19 cellular contexts compared by ENCODE assay signal in the genomic region with DNA sequence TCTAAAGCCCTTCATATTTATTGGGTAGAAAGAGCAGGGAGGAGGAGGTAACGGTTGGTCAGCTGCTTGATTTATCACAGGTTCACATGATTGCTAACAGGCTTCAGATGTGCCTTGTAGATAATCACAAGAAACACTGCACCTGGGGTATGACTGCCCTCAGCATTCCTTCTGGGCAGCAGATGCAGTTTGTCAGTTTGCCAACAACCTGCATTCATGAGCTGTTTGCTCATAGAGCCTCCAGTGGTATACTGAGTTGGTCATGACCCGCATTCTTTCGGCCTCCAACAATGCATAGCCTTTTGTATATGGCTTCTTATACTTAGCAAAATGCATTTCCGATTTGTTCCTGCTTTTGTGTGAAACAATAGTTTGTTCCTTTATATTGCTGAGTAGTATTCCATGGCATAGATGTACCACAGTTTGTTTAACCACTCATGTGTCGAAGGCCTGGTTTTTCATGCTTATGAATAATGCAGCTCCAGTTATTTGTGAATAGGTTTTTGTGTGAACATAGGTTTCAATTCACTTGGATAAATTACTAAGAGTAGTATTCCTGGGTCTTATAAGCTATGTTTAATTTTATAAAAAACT.
DNase-seq lines count a peak whose midpoint lies in the region; ATAC-seq, FAIRE-seq and TF ChIP-seq lines count a peak whose summit lies in the region.
"Had no signal": no experiment of that assay in that cellular context is flagged by ENCODE, and none has a peak within 500 bp of the region (broad histone marks: within the 10 kb centered on the region; RNA-seq: fewer than 3 reads in every experiment).

No MANE protein-coding gene starts in this region.

- ATAC-seq in Panc1 (peak; percentile 52; the same call in 1 of the 2 replicates), body of pancreas (no peak)
- ATAC-seq: activated naive CD8-positive, alpha-beta T cell treated with anti-CD3 and anti-CD28 coated beads, Interleukin-2, amount 50 U/mL, for 24 hours; GM23338; psoas muscle had no signal

- H3K4me1 ChIP-seq in Panc1 (ENCODE audit: control insufficient read depth, insufficient read depth, low read length) = no peaks in the 10 kb centered on the region
- H3K4me1 ChIP-seq in body of pancreas = no peaks in the 10 kb centered on the region
- peaks cover 15% of the 10 kb centered on the region for H3K4me1 ChIP-seq in keratinocyte (ENCODE audit: control insufficient read depth, extremely low read depth, insufficient read depth, low read length)
- no peaks in the 10 kb centered on the region for H3K4me1 ChIP-seq in sigmoid colon
- H3K4me1 ChIP-seq in tibial nerve = peaks cover 0 to 18% (median 0%) of the 10 kb centered on the region in 4 donors
- H3K4me1 ChIP-seq: psoas muscle had no signal

- peak; percentile 97 for FAIRE-seq in keratinocyte (lab: Jason Lieb, UNC)
- FAIRE-seq: GM12891 had no signal

- no peak overlapping the region for H3K4me3 ChIP-seq in Panc1 (ENCODE audit: low read depth in 2 of 2, low read length in 2 of 2)
- H3K4me3 ChIP-seq in body of pancreas = no peak overlapping the region
- no peak overlapping the region for H3K4me3 ChIP-seq in keratinocyte (ENCODE audit: control insufficient read depth in 2 of 3, extremely low read depth in 1 of 3, insufficient read depth in 2 of 3, low read depth in 1 of 3, low read length in 3 of 3)
- H3K4me3 ChIP-seq in sigmoid colon = no peak overlapping the region
- H3K4me3 ChIP-seq in tibial nerve = no peak overlapping the region
- H3K4me3 ChIP-seq: GM23338, psoas muscle had no signal

- H3K36me3 ChIP-seq in Panc1 (ENCODE audit: control insufficient read depth, insufficient read depth, low read length) (no peaks in the 10 kb centered on the region), body of pancreas (replicated peaks in 1 of 2; ENCODE audit: insufficient read depth in 1 of 2, low read depth in 2 of 2) (no peaks in the 10 kb centered on the region), keratinocyte (ENCODE audit: control insufficient read depth in 2 of 2, extremely low read depth in 1 of 2, insufficient read depth in 2 of 2, low read length in 2 of 2) (peaks cover 17 to 22% of the 10 kb centered on the region in 2 experiments), sigmoid colon (no peaks in the 10 kb centered on the region), tibial nerve (peaks cover 0 to 11% (median 0%) of the 10 kb centered on the region in 3 donors)

- H3K27me3 ChIP-seq in Panc1 (ENCODE audit: control insufficient read depth, insufficient read depth, low read length) = no peaks in the 10 kb centered on the region
- no peaks in the 10 kb centered on the region for H3K27me3 ChIP-seq in body of pancreas
- H3K27me3 ChIP-seq in keratinocyte (ENCODE audit: control insufficient read depth, extremely low read depth, insufficient read depth, low read length) = no peaks in the 10 kb centered on the region
- H3K27me3 ChIP-seq in sigmoid colon = no peaks in the 10 kb centered on the region
- H3K27me3 ChIP-seq in tibial nerve = no peaks in the 10 kb centered on the region

- no peak overlapping the region for H3K9ac ChIP-seq in keratinocyte (ENCODE audit: control insufficient read depth, extremely low read depth, insufficient read depth, low read length)

- no peaks in the 10 kb centered on the region for H3K9me1 ChIP-seq in keratinocyte (ENCODE audit: control insufficient read depth, extremely low read depth, insufficient read depth, low read length)

- intact Hi-C loops in Panc1 (cut with micrococcal nuclease; ENCODE audit: unreplicated experiment) (no loop called here), body of pancreas (cut with DNase I) (no loop called here), sigmoid colon (cut with DNase I) (no loop called here)

- TF ChIP-seq CTCF in Panc1 (IDR thresholded peaks at IDR 0.05) (no peak), body of pancreas (IDR thresholded peaks at IDR 0.05) (no peak), keratinocyte (optimal IDR thresholded peaks at IDR 0.05 in 1 of 3, IDR thresholded peaks at IDR 0.05 in 1 of 3, conservative IDR thresholded peaks at IDR 0.05 in 1 of 3; ENCODE audit: extremely low read depth in 1 of 3, insufficient read depth in 2 of 3, low read length in 3 of 3) (no peak), sigmoid colon (IDR thresholded peaks at IDR 0.05) (no peak), tibial nerve (IDR thresholded peaks at IDR 0.05) (no peak)

- POLR2A ChIA-PET in Panc1 (lab: Charles Lee) = interaction anchor here (0.6 kb wide), 1 partner anchor 88 kb away, joined by 5 read pairs; no protein-coding TSS in a partner anchor

- dilution Hi-C loops in keratinocyte (cut with MboI; ENCODE audit: extremely low pct_ligation_motif_present, low sequenced_read_pairs) = no loop called here

- peaks cover 11% of the 10 kb centered on the region for H4K20me1 ChIP-seq in keratinocyte (ENCODE audit: control insufficient read depth, extremely low read depth, insufficient read depth, low read length)

- DNase-seq in ELR (ENCODE audit: low read depth) = peak; percentile 92
- DNase-seq in Panc1 (ENCODE audit: low read depth, low spot score) = no peak
- DNase-seq in body of pancreas = peak in 3 of 4 donors; percentile 15 to 45 (median 17)
- DNase-seq in keratinocyte (ENCODE audit: low read depth, low spot score) = peak; percentile 77
- DNase-seq in sigmoid colon = no peak
- DNase-seq in iPS-NIHi7 (ENCODE audit: extremely low spot score) = no peak
- DNase-seq in germinal center (ENCODE audit: low spot score) = no peak
- no peak for DNase-seq in tibial nerve (ENCODE audit: low spot score in 2 of 2)
- DNase-seq: activated B cell treated with CpG ODN at 0.5 μM for 24 hours; activated naive CD8-positive, alpha-beta T cell treated with anti-CD3 and anti-CD28 coated beads, Interleukin-2, amount 50 U/mL, for 24 hours; COR-L47; GDM1; glutamatergic neuron; immature natural killer cell; NCI-H2029; NCI-H526 treated with DMSO at 0.1 percent for 48 hours; psoas muscle had no signal

- H3K27ac ChIP-seq in Panc1 (ENCODE audit: low read length) (no peak overlapping the region), body of pancreas (no peak overlapping the region), keratinocyte (ENCODE audit: control insufficient read depth, insufficient read depth, low read length) (peak overlapping the region; percentile 52), sigmoid colon (no peak overlapping the region), tibial nerve (no peak overlapping the region)
- H3K27ac ChIP-seq: psoas muscle had no signal

- no peak overlapping the region for H3K4me2 ChIP-seq in keratinocyte (ENCODE audit: control insufficient read depth, extremely low read depth, insufficient read depth, low read depth, low read length)
- H3K4me2 ChIP-seq: GM23338 had no signal

- H3K9me3 ChIP-seq in Panc1 (ENCODE audit: control insufficient read depth, insufficient read depth, low read depth, low read length) (peaks cover 10% of the 10 kb centered on the region; the same call in 1 of the 2 replicates), body of pancreas (no peaks in the 10 kb centered on the region), keratinocyte (ENCODE audit: control insufficient read depth, low read depth, low read length) (no peaks in the 10 kb centered on the region), sigmoid colon (peaks cover 0 to 3% (median 0%) of the 10 kb centered on the region in 4 donors), tibial nerve (peaks cover 0 to 23% (median 2%) of the 10 kb centered on the region in 4 donors)
- H3K9me3 ChIP-seq: psoas muscle had no signal

- in situ Hi-C loops in Panc1 (cut with HindIII; ENCODE audit: low pct_unique_long_range_greater_than_20kb, low sequenced_read_pairs) = no loop called here

- BruUV-seq in Panc1 (replicated peaks; lab: Mats Ljungman, UMichigan) = no TSS peak

- CTCF ChIA-PET in Panc1 (lab: Charles Lee) = no interaction called here

- no peak overlapping the region for H2AFZ ChIP-seq in keratinocyte (ENCODE audit: control insufficient read depth, low read length)
- H2AFZ ChIP-seq: GM23338 had no signal

- WGBS in body of pancreas, 2 donors = 86 to 92% methylated on average over 5 of the region's 5 CpGs
- WGBS in sigmoid colon, 2 donors = 86 to 97% methylated on average over 5 of the region's 5 CpGs
- WGBS in tibial nerve, 2 donors = 94 to 97% methylated on average over 5 of the region's 5 CpGs

- H3K79me2 ChIP-seq in keratinocyte (ENCODE audit: control insufficient read depth, insufficient read depth, low read length) = peaks cover 96% of the 10 kb centered on the region

- no peak for TF ChIP-seq EP300 in sigmoid colon (IDR thresholded peaks at IDR 0.05)
- TF ChIP-seq EP300 in tibial nerve (IDR thresholded peaks at IDR 0.05) = no peak

- TF ChIP-seq POLR2A in body of pancreas (IDR thresholded peaks at IDR 0.05) (no peak), sigmoid colon (IDR thresholded peaks at IDR 0.05) (no peak), tibial nerve (IDR thresholded peaks at IDR 0.05) (no peak)

Comparison
In these comparisons a context has a peak if more than half of its experiments do, and no peak if none do; other contexts are left out.
1. DNase-seq: peak in ELR (single experiment), body of pancreas (3 of 4) and keratinocyte (single experiment); none in Panc1 (single experiment), sigmoid colon (single experiment), iPS-NIHi7 (single experiment), germinal center (single experiment) and tibial nerve (0 of 2).